In the genomic region with DNA sequence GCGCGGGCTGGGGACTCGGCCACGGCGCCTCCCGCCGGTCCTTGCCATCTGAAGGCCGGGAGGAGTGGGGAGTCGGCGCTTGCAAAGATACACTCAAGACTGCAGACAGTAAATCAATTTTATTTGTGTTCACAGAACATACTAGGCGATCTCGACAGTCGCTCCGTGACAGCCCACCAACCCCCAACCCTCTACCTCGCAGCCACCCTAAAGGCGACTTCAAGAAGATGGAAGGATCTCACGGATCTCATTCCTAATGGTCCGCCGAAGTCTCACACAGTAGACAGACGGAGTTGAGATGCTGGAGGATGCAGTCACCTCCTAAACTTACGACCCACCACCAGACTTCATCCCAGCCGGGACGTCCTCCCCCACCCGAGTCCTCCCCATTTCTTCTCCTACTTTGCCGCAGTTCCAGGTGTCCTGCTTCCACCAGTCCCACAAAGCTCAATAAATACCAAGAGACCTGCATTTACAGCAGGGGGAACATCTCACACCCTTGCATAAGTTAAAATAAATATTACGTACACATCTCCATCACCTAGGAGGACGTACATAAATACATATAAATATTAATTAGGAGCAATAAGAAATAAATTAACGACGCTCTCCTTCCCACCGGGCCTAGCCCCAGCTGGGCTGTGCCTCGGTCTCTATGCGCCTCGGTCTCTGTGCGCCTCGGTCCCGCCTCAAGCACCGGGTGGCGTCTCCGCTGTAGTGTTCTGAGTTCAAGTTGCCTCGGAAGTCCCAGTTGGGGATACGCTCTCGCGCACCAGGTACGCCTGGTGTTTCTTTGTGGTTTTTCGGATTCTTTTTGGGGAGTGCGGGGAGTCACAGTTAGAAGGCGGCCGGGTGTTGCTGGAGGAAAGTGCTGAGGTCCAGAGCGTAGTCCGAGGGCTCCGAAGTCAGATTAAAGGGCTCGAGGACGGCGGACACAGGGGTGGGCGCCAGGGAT, we compare ENCODE assay signal across 2 cellular contexts.
A peak's percentile ranks its signal among the peaks of the same experiment; 100 is the strongest.
TF ChIP-seq lines count a peak whose summit lies in the region.

No MANE protein-coding gene starts in this region.

TF ChIP-seq in HCT116, 20 proteins besides CTCF, POLR2A, EP300 and RAD21:
- no peak for TF ChIP-seq JUND (IDR thresholded peaks at IDR 0.05)
- TF ChIP-seq, protein P1, sequence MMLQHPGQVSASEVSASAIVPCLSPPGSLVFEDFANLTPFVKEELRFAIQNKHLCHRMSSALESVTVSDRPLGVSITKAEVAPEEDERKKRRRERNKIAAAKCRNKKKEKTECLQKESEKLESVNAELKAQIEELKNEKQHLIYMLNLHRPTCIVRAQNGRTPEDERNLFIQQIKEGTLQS (IDR thresholded peaks at IDR 0.05), result no peak
- TF ChIP-seq ELF1 (IDR thresholded peaks at IDR 0.05; ENCODE audit: borderline replicate concordance, low read depth), result no peak
- no peak for TF ChIP-seq EZH2 (IDR thresholded peaks at IDR 0.05)
- peak; percentile 76 for TF ChIP-seq POLR2AphosphoS5 (IDR thresholded peaks at IDR 0.05; ENCODE audit: low read depth, low read length)
- no peak for TF ChIP-seq EGR1 (IDR thresholded peaks at IDR 0.05; ENCODE audit: low read depth)
- TF ChIP-seq SIN3A (IDR thresholded peaks at IDR 0.05; ENCODE audit: low read depth), result no peak
- no peak for TF ChIP-seq ZFX (IDR thresholded peaks at IDR 0.05)
- no peak for TF ChIP-seq SRF (IDR thresholded peaks at IDR 0.05; ENCODE audit: low read depth)
- TF ChIP-seq MAX (IDR thresholded peaks at IDR 0.05), result no peak
- TF ChIP-seq REST (IDR thresholded peaks at IDR 0.05; ENCODE audit: low read depth), result no peak
- no peak for TF ChIP-seq FOSL1 (IDR thresholded peaks at IDR 0.05; ENCODE audit: low read depth)
- no peak for TF ChIP-seq CBX3 (IDR thresholded peaks at IDR 0.05; ENCODE audit: low read depth)
- TF ChIP-seq CEBPB (IDR thresholded peaks at IDR 0.05; ENCODE audit: low read depth), result no peak
- peak; percentile 45 for TF ChIP-seq ZBTB33 (IDR thresholded peaks at IDR 0.05; ENCODE audit: extremely low read depth, insufficient replicate concordance, low read length)
- peak; percentile 6 for TF ChIP-seq YY1 (IDR thresholded peaks at IDR 0.05; ENCODE audit: extremely low read depth, insufficient replicate concordance, low read depth, low read length)

TF ChIP-seq in liver, 16 proteins besides CTCF, POLR2A, EP300 and RAD21:
- TF ChIP-seq YY1 (IDR thresholded peaks at IDR 0.05), result no peak
- TF ChIP-seq, protein P1 (IDR thresholded peaks at IDR 0.05), result no peak
- no peak for TF ChIP-seq GABPA (IDR thresholded peaks at IDR 0.05 in 1 of 2, conservative IDR thresholded peaks at IDR 0.05 in 1 of 2)
- TF ChIP-seq NR2F2 (IDR thresholded peaks at IDR 0.05), result no peak
- TF ChIP-seq JUND (IDR thresholded peaks at IDR 0.05), result no peak
- TF ChIP-seq HNF4A (conservative IDR thresholded peaks at IDR 0.05), result no peak
- peak; percentile 6 for TF ChIP-seq HNF4G (IDR thresholded peaks at IDR 0.05)
- no peak for TF ChIP-seq ZBTB33 (IDR thresholded peaks at IDR 0.05)
